Comparison of ENCODE assay signal across 2 cellular contexts in genomic region chr3:185320949-185321348, GRCh38.
TF ChIP-seq lines count a peak whose summit lies in the region.

No MANE protein-coding gene starts in this region.

TF ChIP-seq in HepG2, 621 proteins besides CTCF, POLR2A, EP300 and RAD21 (continues in another document):
- TF ChIP-seq HOXA3 (CRISPR knock-in tag; IDR thresholded peaks at IDR 0.05) (no peak), TBL1XR1 (IDR thresholded peaks at IDR 0.05; ENCODE audit: borderline replicate concordance, low read length, partially characterized antibody) (peak; percentile 71), ZBTB43 (CRISPR knock-in tag; conservative IDR thresholded peaks at IDR 0.05) (no peak), SIX4 (CRISPR knock-in tag; IDR thresholded peaks at IDR 0.05) (no peak), ZNF878 (CRISPR knock-in tag; IDR thresholded peaks at IDR 0.05) (no peak), POGK (CRISPR knock-in tag; conservative IDR thresholded peaks at IDR 0.05) (no peak), GTF3A (CRISPR knock-in tag; conservative IDR thresholded peaks at IDR 0.05) (no peak), MXI1 (IDR thresholded peaks at IDR 0.05; ENCODE audit: borderline replicate concordance, low read depth, low read length) (peak; percentile 41; the same call in 1 of the 3 replicates), RERE (CRISPR knock-in tag; IDR thresholded peaks at IDR 0.05; ENCODE audit: low read depth) (no peak), CHD4 (IDR thresholded peaks at IDR 0.05; ENCODE audit: borderline replicate concordance, low read length) (no peak), E2F2 (CRISPR knock-in tag; IDR thresholded peaks at IDR 0.05; ENCODE audit: borderline replicate concordance) (no peak), FOXJ3 (CRISPR knock-in tag; IDR thresholded peaks at IDR 0.05; ENCODE audit: borderline replicate concordance) (no peak), ZNF124 (CRISPR knock-in tag; IDR thresholded peaks at IDR 0.05) (no peak), ELF1 (CRISPR knock-in tag; IDR thresholded peaks at IDR 0.05) (no peak), FOXC1 (CRISPR knock-in tag; IDR thresholded peaks at IDR 0.05; ENCODE audit: borderline replicate concordance) (no peak), ZNF264 (CRISPR knock-in tag; IDR thresholded peaks at IDR 0.05) (no peak)

TF ChIP-seq in K562, 482 proteins besides CTCF, POLR2A, EP300 and RAD21:
- TF ChIP-seq AFF1 (IDR thresholded peaks at IDR 0.05; ENCODE audit: low read depth in 1 of 2, partially characterized antibody in 2 of 2), result peak in 1 of 2 experiments; percentile 22
- TF ChIP-seq POLR2AphosphoS5 (IDR thresholded peaks at IDR 0.05; ENCODE audit: control insufficient read depth, insufficient read depth, low read depth, low read length), result no peak
- no peak for TF ChIP-seq NCOA1 (IDR thresholded peaks at IDR 0.05; ENCODE audit: low read depth)
- TF ChIP-seq ZNF277 (CRISPR knock-in tag; IDR thresholded peaks at IDR 0.05; ENCODE audit: borderline replicate concordance), result peak; percentile 89
- no peak for TF ChIP-seq CGGBP1 (CRISPR knock-in tag; IDR thresholded peaks at IDR 0.05)
- TF ChIP-seq TCF7 (IDR thresholded peaks at IDR 0.05; ENCODE audit: borderline replicate concordance), result no peak
- TF ChIP-seq ASH1L (IDR thresholded peaks at IDR 0.05; ENCODE audit: borderline replicate concordance, low read depth, partially characterized antibody), result no peak
- no peak for TF ChIP-seq RREB1 (CRISPR knock-in tag; IDR thresholded peaks at IDR 0.05)
- TF ChIP-seq ZFP30 (CRISPR knock-in tag; IDR thresholded peaks at IDR 0.05; ENCODE audit: borderline replicate concordance), result no peak
- TF ChIP-seq KDM1A (IDR thresholded peaks at IDR 0.05), result peak in 1 of 2 experiments; percentile 90; a peak in 2 of 4 replicates
- TF ChIP-seq GABPB1 (CRISPR knock-in tag; IDR thresholded peaks at IDR 0.05), result no peak
- TF ChIP-seq ARID2 (IDR thresholded peaks at IDR 0.05), result peak; percentile 63; the same call in 1 of the 2 replicates
- TF ChIP-seq HNRNPL (IDR thresholded peaks at IDR 0.05; ENCODE audit: low read depth, low read length), result no peak
- TF ChIP-seq TCF7L2 (IDR thresholded peaks at IDR 0.05; ENCODE audit: low read depth, low read length), result no peak
- TF ChIP-seq ZNF408 (CRISPR knock-in tag; IDR thresholded peaks at IDR 0.05; ENCODE audit: low read depth), result 0 out of 2 replicates have a peak, but pooled peaks have one; percentile 23
- TF ChIP-seq HNRNPLL (IDR thresholded peaks at IDR 0.05; ENCODE audit: low read depth, low read length, poor library complexity, severe bottlenecking), result no peak
- TF ChIP-seq ZKSCAN1 (IDR thresholded peaks at IDR 0.05; ENCODE audit: low read depth, low read length), result no peak
- 0 out of 6 replicates have a peak, but pooled peaks of 1 of the 3 experiments have one; percentile 21 for TF ChIP-seq ZBTB11 (CRISPR knock-in tag; IDR thresholded peaks at IDR 0.05)
